In the genomic region with DNA sequence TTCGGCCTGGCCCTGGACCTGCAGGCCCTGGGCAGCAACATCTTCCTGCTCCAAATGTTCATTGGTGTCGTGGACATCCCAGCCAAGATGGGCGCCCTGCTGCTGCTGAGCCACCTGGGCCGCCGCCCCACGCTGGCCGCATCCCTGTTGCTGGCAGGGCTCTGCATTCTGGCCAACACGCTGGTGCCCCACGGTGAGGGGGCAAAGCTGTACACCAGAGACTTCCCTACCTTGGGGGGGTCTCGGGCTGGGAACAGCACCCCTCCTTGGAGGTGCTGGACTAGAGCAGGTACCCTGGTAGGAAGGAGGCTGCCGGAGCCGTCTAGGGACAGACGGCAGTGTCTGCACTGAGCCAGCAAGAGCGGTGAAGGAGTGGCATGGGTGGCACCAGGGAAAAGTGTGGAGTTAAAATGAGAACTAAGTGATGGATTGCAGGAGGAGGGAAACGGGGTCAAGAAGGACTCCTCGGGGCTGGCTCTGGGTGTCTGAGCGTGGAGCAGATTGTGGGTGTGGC, we compare ENCODE assay signal across 18 cellular contexts. TPM values are rescaled to one million over a fixed set of nuclear protein-coding genes. Genes with fewer than 3 reads are reported as not detected.
DNase-seq lines count a peak whose midpoint lies in the region; ATAC-seq, FAIRE-seq and TF ChIP-seq lines count a peak whose summit lies in the region.
"Had no signal": no experiment of that assay in that cellular context is flagged by ENCODE, and none has a peak within 500 bp of the region (broad histone marks: within the 10 kb centered on the region; RNA-seq: fewer than 3 reads in every experiment).

No MANE protein-coding gene starts in this region.

- H3K9me3 ChIP-seq in right cardiac atrium (ENCODE audit: control insufficient read depth, low read length): no peaks in the 10 kb centered on the region
- no peaks in the 10 kb centered on the region for H3K9me3 ChIP-seq in kidney (ENCODE audit: control insufficient read depth in 1 of 2, low read length in 2 of 2)
- peaks cover 0 to 1% of the 10 kb centered on the region in 2 donors for H3K9me3 ChIP-seq in neuronal stem cell (replicated peaks in 1 of 2; ENCODE audit: control insufficient read depth in 2 of 2, insufficient read depth in 1 of 2, low read depth in 1 of 2, low read length in 2 of 2)
- H3K9me3 ChIP-seq: HAP-1 had no signal

- no peak overlapping the region for H4K8ac ChIP-seq in neuronal stem cell (ENCODE audit: low read depth, low read length)

- H2BK12ac ChIP-seq in neuronal stem cell (ENCODE audit: low read length): no peak overlapping the region

- no peak overlapping the region for H3K14ac ChIP-seq in neuronal stem cell (ENCODE audit: low read length)

- H3K4me3 ChIP-seq in right cardiac atrium (ENCODE audit: low read length): no peak overlapping the region
- H3K4me3 ChIP-seq in kidney (ENCODE audit: low read length in 2 of 2): no peak overlapping the region
- no peak overlapping the region for H3K4me3 ChIP-seq in neuronal stem cell (ENCODE audit: low read length in 2 of 2)
- H3K4me3 ChIP-seq: BLaER1 treated with 17β-estradiol and CSF1 and Interleukin-3, amounts not matched to agents 10 nM and 100 nM; HAP-1 had no signal

- no peak for TF ChIP-seq CTCF in kidney (IDR thresholded peaks at IDR 0.05; ENCODE audit: borderline replicate concordance, extremely low read depth, insufficient read depth)
- TF ChIP-seq CTCF in omental fat pad (IDR thresholded peaks at IDR 0.05): no peak

- no peak overlapping the region for H2BK120ac ChIP-seq in neuronal stem cell (ENCODE audit: low read depth, low read length)

- H2BK5ac ChIP-seq in neuronal stem cell (ENCODE audit: low read length): no peak overlapping the region

- H3K4me1 ChIP-seq in right cardiac atrium (ENCODE audit: control insufficient read depth, insufficient read depth, low read length) (no peaks in the 10 kb centered on the region), kidney (ENCODE audit: control insufficient read depth in 1 of 2, insufficient read depth in 1 of 2, low read depth in 1 of 2, low read length in 2 of 2) (no peaks in the 10 kb centered on the region), neuronal stem cell (ENCODE audit: control insufficient read depth in 2 of 2, insufficient read depth in 1 of 2, low read depth in 1 of 2, low read length in 2 of 2) (peaks cover 8 to 22% of the 10 kb centered on the region in 2 donors)
- H3K4me1 ChIP-seq: HAP-1 had no signal

- H3K18ac ChIP-seq in neuronal stem cell (ENCODE audit: low read length): peak overlapping the region; percentile 61

- H3K4ac ChIP-seq in neuronal stem cell (ENCODE audit: low read length): no peak overlapping the region

- H2AK5ac ChIP-seq in neuronal stem cell (ENCODE audit: low read depth, low read length): peak overlapping the region; percentile 92

- no peak overlapping the region for H3K27ac ChIP-seq in right cardiac atrium (ENCODE audit: low read length)
- H3K27ac ChIP-seq in kidney (ENCODE audit: low read depth in 2 of 2, low read length in 2 of 2): no peak overlapping the region
- H3K27ac ChIP-seq in neuronal stem cell (replicated peaks; ENCODE audit: low read length): no peak overlapping the region
- H3K27ac ChIP-seq: BLaER1 treated with 17β-estradiol and CSF1 and Interleukin-3, amounts not matched to agents 10 nM and 100 nM had no signal

- DNase-seq in right cardiac atrium: peak in 2 of 3 donors; percentile 0 to 41
- no peak for DNase-seq in left cardiac atrium
- peak; percentile 63 for DNase-seq in kidney
- no peak for DNase-seq in neuronal stem cell (ENCODE audit: low spot score)
- DNase-seq in activated CD8-positive, alpha-beta memory T cell treated with anti-CD3 and anti-CD28 coated beads, Interleukin-2, amount 50 U/mL, for 4 hours: no peak
- DNase-seq in sciatic nerve (ENCODE audit: low spot score): no peak
- DNase-seq in omental fat pad (ENCODE audit: low spot score): no peak
- DNase-seq: 8988T; AML-193; CD4-positive, CD25-positive, alpha-beta regulatory T cell; DMS53 had no signal

- H2AFZ ChIP-seq in neuronal stem cell (ENCODE audit: low read length): no peak overlapping the region

- H3K27me3 ChIP-seq in right cardiac atrium (ENCODE audit: control insufficient read depth, insufficient read depth) (no peaks in the 10 kb centered on the region), neuronal stem cell (ENCODE audit: control insufficient read depth in 3 of 3, insufficient read depth in 3 of 3, low read depth in 1 of 3, low read length in 3 of 3) (no peaks in the 10 kb centered on the region)

- 83% methylated on average over 17 of the region's 17 CpGs for WGBS in right cardiac atrium
- WGBS in neuronal stem cell (ENCODE audit: extremely low coverage in 2 of 2, insufficient read length in 2 of 2, insufficient replicate concordance in 1 of 2), 2 donors: no CpG with 5 or more reads among the region's 17 CpGs

- no peaks in the 10 kb centered on the region for H3K36me3 ChIP-seq in kidney (ENCODE audit: control insufficient read depth in 1 of 2, insufficient read depth in 2 of 2, low read length in 2 of 2)
- H3K36me3 ChIP-seq in neuronal stem cell (replicated peaks in 1 of 2; ENCODE audit: control insufficient read depth in 2 of 2, insufficient read depth in 2 of 2, low read length in 2 of 2): no peaks in the 10 kb centered on the region
- H3K36me3 ChIP-seq: BLaER1 treated with 17β-estradiol and CSF1 and Interleukin-3, amounts not matched to agents 10 nM and 100 nM; HAP-1 had no signal

- no peak overlapping the region for H2BK15ac ChIP-seq in neuronal stem cell (ENCODE audit: low read length)

- H3K79me1 ChIP-seq in neuronal stem cell (ENCODE audit: low read depth, low read length): no peaks in the 10 kb centered on the region

- no peak overlapping the region for H3K4me2 ChIP-seq in neuronal stem cell (ENCODE audit: insufficient read depth, low read length, poor library complexity, severe bottlenecking)
- H3K4me2 ChIP-seq: BLaER1 treated with 17β-estradiol and CSF1 and Interleukin-3, amounts not matched to agents 10 nM and 100 nM had no signal

- ATAC-seq in right cardiac atrium: no peak
- ATAC-seq in left cardiac atrium: no peak
- ATAC-seq in sciatic nerve: no peak
- no peak for ATAC-seq in omental fat pad (ENCODE audit: low FRiP score)

- intact Hi-C loops in right cardiac atrium (cut with DNase I): no loop called here
- intact Hi-C loops in left cardiac atrium (cut with DNase I): no loop called here
- intact Hi-C loops in kidney (cut with DNase I): no loop called here
- intact Hi-C loops in sciatic nerve (cut with DNase I): no loop called here

- H3K23ac ChIP-seq in neuronal stem cell (ENCODE audit: low read depth, low read length, poor library complexity): peak overlapping the region; percentile 37

- FAIRE-seq in kidney (lab: Jason Lieb, UNC): no peak
- FAIRE-seq: GM12891, H1 had no signal

- no peak overlapping the region for H3K9ac ChIP-seq in kidney (ENCODE audit: low read length in 2 of 2)
- H3K9ac ChIP-seq in neuronal stem cell (ENCODE audit: low read depth, low read length, poor library complexity): no peak overlapping the region
- H3K9ac ChIP-seq: BLaER1 treated with 17β-estradiol and CSF1 and Interleukin-3, amounts not matched to agents 10 nM and 100 nM had no signal

- H4K91ac ChIP-seq in neuronal stem cell (ENCODE audit: low read depth, low read length, poor library complexity): no peak overlapping the region

RNA-seq across cellular contexts. Expression of a gene that starts 8.7 kb away (rescaled TPM):
- total RNA-seq in right cardiac atrium (not detected), left cardiac atrium (not detected), kidney (5.3 TPM), sciatic nerve (not detected), omental fat pad (under 1 TPM in 1 of 4 donors, not detected in 3; 0.56 TPM)
- polyA plus RNA-seq in right cardiac atrium (not detected), kidney (ENCODE audit: insufficient read depth, low read depth, low replicate concordance) (85.9 TPM)
- not detected for polyA plus RNA-seq in neuronal stem cell (2013, experiment 1 of 2)
- polyA plus RNA-seq in neuronal stem cell (2013, experiment 2 of 2): not detected
- total RNA-seq: CD4-positive, CD25-positive, alpha-beta regulatory T cell; G401; H1; HT-29 had no signal
- polyA plus RNA-seq: CD4-positive, CD25-positive, alpha-beta regulatory T cell; H1; IgD-negative memory B cell had no signal

RNA-seq across cellular contexts. Expression of a gene that starts 44.0 kb away (rescaled TPM):
- total RNA-seq in right cardiac atrium: not detected
- polyA plus RNA-seq in right cardiac atrium: not detected
- total RNA-seq in left cardiac atrium: not detected
- total RNA-seq in kidney: 9.4 TPM
- 105 TPM for polyA plus RNA-seq in kidney (ENCODE audit: insufficient read depth, low read depth, low replicate concordance)
- polyA plus RNA-seq in neuronal stem cell (2013, experiment 1 of 2): 0.04 TPM
- polyA plus RNA-seq in neuronal stem cell (2013, experiment 2 of 2): not detected
- total RNA-seq in sciatic nerve: not detected
- not detected for total RNA-seq in omental fat pad
- total RNA-seq: CD4-positive, CD25-positive, alpha-beta regulatory T cell; H1 had no signal
- polyA plus RNA-seq: CD4-positive, CD25-positive, alpha-beta regulatory T cell; H1; IgD-negative memory B cell had no signal

Comparison
In these comparisons a context has a peak if more than half of its experiments do, and no peak if none do; other contexts are left out.
1. DNase-seq: peak in right cardiac atrium (2 of 3) and kidney (single experiment); none in left cardiac atrium (single experiment), neuronal stem cell (single experiment), activated CD8-positive, alpha-beta memory T cell treated with anti-CD3 and anti-CD28 coated beads, Interleukin-2, amount 50 U/mL, for 4 hours (single experiment), sciatic nerve (single experiment) and omental fat pad (single experiment).